Comparison of ENCODE assay signal across 13 cellular contexts in the genomic region with DNA sequence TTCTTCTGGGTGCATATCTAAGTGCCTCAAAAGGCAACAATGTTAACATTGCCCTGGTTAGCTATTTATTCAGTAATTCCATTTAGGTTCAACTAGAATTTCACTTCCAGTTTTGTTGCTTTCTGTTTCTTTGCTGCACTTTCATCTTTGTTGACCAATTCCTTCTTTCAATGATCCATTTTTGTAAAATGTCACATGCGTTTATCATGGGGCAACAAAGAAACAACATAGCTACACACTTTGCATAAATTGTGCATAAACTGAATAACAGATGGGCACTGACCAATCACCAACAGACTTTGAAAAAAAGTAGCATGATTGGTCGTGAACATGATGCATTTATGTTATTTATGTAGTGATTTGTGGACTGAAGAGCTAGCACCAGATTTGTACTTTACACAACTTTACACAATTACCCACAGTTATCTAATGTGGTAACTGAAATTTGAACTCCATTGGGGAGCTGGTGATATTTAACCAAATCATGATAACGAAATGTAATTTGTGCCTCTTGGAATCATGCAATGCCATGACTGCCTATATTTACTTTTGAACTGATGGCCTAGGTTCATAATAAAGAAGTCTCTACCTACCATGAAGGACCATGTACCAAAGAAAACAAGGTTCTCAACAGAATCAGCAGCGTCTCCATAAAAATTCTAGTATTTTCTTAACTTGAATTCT. TPM values are rescaled to one million over a fixed set of nuclear protein-coding genes. Genes with fewer than 3 reads are reported as not detected.
A peak's percentile ranks its signal among the peaks of the same experiment; 100 is the strongest.
DNase-seq lines count a peak whose midpoint lies in the region; ATAC-seq lines count a peak whose summit lies in the region.
"Had no signal": no experiment of that assay in that cellular context is flagged by ENCODE, and none has a peak within 500 bp of the region (broad histone marks: within the 10 kb centered on the region; RNA-seq: fewer than 3 reads in every experiment).

No MANE protein-coding gene starts in this region.

- H3K4me1 Mint-ChIP-seq in stimulated activated naive B cell treated with anti-CD40 and anti-IgM and Interleukin-4, amounts not matched to agents 10 μg/mL and 1 μg/mL and 100 μg/mL, for 72 hours: peaks cover 5 to 17% of the 10 kb centered on the region in 2 donors
- H3K4me1 Mint-ChIP-seq: mesothelial cell of epicardium had no signal

- peaks cover 0 to 6% of the 10 kb centered on the region in 2 donors for H3K27me3 Mint-ChIP-seq in stimulated activated naive B cell treated with anti-CD40 and anti-IgM and Interleukin-4, amounts not matched to agents 10 μg/mL and 1 μg/mL and 100 μg/mL, for 72 hours

- no peak overlapping the region for H3K4me3 Mint-ChIP-seq in stimulated activated naive B cell treated with anti-CD40 and anti-IgM and Interleukin-4, amounts not matched to agents 10 μg/mL and 1 μg/mL and 100 μg/mL, for 72 hours
- H3K4me3 Mint-ChIP-seq: activated B cell treated with CpG ODN at 0.5 μM for 24 hours; mesothelial cell of epicardium; stimulated activated naive CD8-positive, alpha-beta T cell treated with anti-CD3 and anti-CD28 coated beads, Interleukin-15, Interleukin-2, amounts not matched to agents 100 ng/mL and 50 ng/mL, for 24 hours had no signal

- no peaks in the 10 kb centered on the region for H3K36me3 Mint-ChIP-seq in stimulated activated naive B cell treated with anti-CD40 and anti-IgM and Interleukin-4, amounts not matched to agents 10 μg/mL and 1 μg/mL and 100 μg/mL, for 72 hours
- H3K36me3 Mint-ChIP-seq: mesothelial cell of epicardium had no signal

- DNase-seq in stimulated activated naive B cell treated with anti-CD40 and anti-IgM and Interleukin-4, amounts not matched to agents 10 μg/mL and 1 μg/mL and 100 μg/mL, for 72 hours: no peak
- no peak for DNase-seq in central memory CD4-positive, alpha-beta T cell
- DNase-seq in G401 (ENCODE audit: low spot score) (no peak), NCI-H510A (lab: John Stamatoyannopoulos, UW) (no peak)
- DNase-seq: activated B cell treated with CpG ODN at 0.5 μM for 24 hours, activated gamma-delta T cell treated with Interleukin-2 at 50 U/mL for 16 hours, NCI-H446 treated with DMSO at 0.1 percent for 48 hours had no signal

- no peak overlapping the region for H3K27ac Mint-ChIP-seq in stimulated activated naive B cell treated with anti-CD40 and anti-IgM and Interleukin-4, amounts not matched to agents 10 μg/mL and 1 μg/mL and 100 μg/mL, for 72 hours
- H3K27ac Mint-ChIP-seq: activated B cell treated with CpG ODN at 0.5 μM for 24 hours; mesothelial cell of epicardium; stimulated activated naive CD8-positive, alpha-beta T cell treated with anti-CD3 and anti-CD28 coated beads, Interleukin-15, Interleukin-2, amounts not matched to agents 100 ng/mL and 50 ng/mL, for 24 hours had no signal

- in situ Hi-C loops in G401 (cut with HindIII; ENCODE audit: low sequenced_read_pairs): no loop called here

- ATAC-seq in GM19372 (IDR thresholded peaks at IDR 0.05; ENCODE audit: low read depth, unreplicated experiment) (peak; percentile 49), HG02588 (IDR thresholded peaks at IDR 0.05; ENCODE audit: unreplicated experiment) (peak; percentile 52), HG03342 (IDR thresholded peaks at IDR 0.05; ENCODE audit: unreplicated experiment) (peak; percentile 78)
- ATAC-seq in stimulated activated naive B cell treated with anti-CD40 and anti-IgM and Interleukin-4, amounts not matched to agents 10 μg/mL and 1 μg/mL and 100 μg/mL, for 72 hours (replicated peaks): peak; percentile 26 to 57
- ATAC-seq: esophagus mucosa had no signal

- no peaks in the 10 kb centered on the region for H3K9me3 Mint-ChIP-seq in stimulated activated naive B cell treated with anti-CD40 and anti-IgM and Interleukin-4, amounts not matched to agents 10 μg/mL and 1 μg/mL and 100 μg/mL, for 72 hours

RNA-seq across cellular contexts. Expression of gene CPOX, which starts 7.1 kb away (rescaled TPM):
- 23.1 and 28.6 TPM in 2 replicates for total RNA-seq in G401 (2014; rRNA removed; shearing (Covaris generic))
